8 cellular contexts compared by ENCODE assay signal in genomic region chr19:9834726-9835506, GRCh38. TPM values are rescaled to one million over a fixed set of nuclear protein-coding genes. Genes with fewer than 3 reads are reported as not detected.
DNase-seq lines count a peak whose midpoint lies in the region; ATAC-seq, FAIRE-seq and TF ChIP-seq lines count a peak whose summit lies in the region.

Gene PIN1, plus strand, starts transcription at chr19:9835318. Its CDS starts 27 bp downstream, at chr19:9835345.

- H3K9me1 ChIP-seq in keratinocyte (ENCODE audit: control insufficient read depth, extremely low read depth, insufficient read depth, low read length), result no peaks in the 10 kb centered on the region

- H3K79me2 ChIP-seq in keratinocyte (ENCODE audit: control insufficient read depth, insufficient read depth, low read length), result peaks cover 23% of the 10 kb centered on the region

- peak; percentile 94 for ATAC-seq in GM19043 (IDR thresholded peaks at IDR 0.05; ENCODE audit: low read depth, unreplicated experiment)
- ATAC-seq in HG03378 (IDR thresholded peaks at IDR 0.05; ENCODE audit: unreplicated experiment), result peak; percentile 78

- no peaks in the 10 kb centered on the region for H4K20me1 ChIP-seq in keratinocyte (ENCODE audit: control insufficient read depth, extremely low read depth, insufficient read depth, low read length)

- TF ChIP-seq CTCF in keratinocyte (optimal IDR thresholded peaks at IDR 0.05 in 1 of 3, IDR thresholded peaks at IDR 0.05 in 1 of 3, conservative IDR thresholded peaks at IDR 0.05 in 1 of 3; ENCODE audit: extremely low read depth in 1 of 3, insufficient read depth in 2 of 3, low read length in 3 of 3), result peak in 2 of 3 experiments; percentile 65 to 69

- peak within 1 kb of the TSS; percentile 17 for H3K27ac ChIP-seq in keratinocyte (ENCODE audit: control insufficient read depth, insufficient read depth, low read length)

- H3K9me3 ChIP-seq in keratinocyte (ENCODE audit: control insufficient read depth, low read depth, low read length), result no peaks in the 10 kb centered on the region

- DNase-seq in Ammon's horn (ENCODE audit: low spot score), result peak; percentile 99
- peak; percentile 95 for DNase-seq in NCI-H460 (ENCODE audit: extremely low read depth, low read depth)
- peak; percentile 99 for DNase-seq in activated CD4-positive, CD25-positive, alpha-beta regulatory T cell treated with anti-CD3 and anti-CD28 coated beads, Interleukin-2, amount 50 U/mL, for 72 hours
- peak; percentile 87 to 96 for DNase-seq in cerebellar nuclear complex (lab: John Stamatoyannopoulos, UW)
- DNase-seq in keratinocyte (ENCODE audit: low read depth, low spot score), result peak; percentile 82
- peak; percentile 99 for DNase-seq in stimulated activated CD4-positive, alpha-beta T cell treated with anti-CD3 and anti-CD28 coated beads, Interleukin-15, amount 100 ng/mL, for 1 hour (ENCODE audit: low read depth in 1 of 2, low spot score in 1 of 2)

- peak within 1 kb of the TSS; percentile 88 to 94 (median 92) for H3K4me3 ChIP-seq in keratinocyte (ENCODE audit: control insufficient read depth in 2 of 3, extremely low read depth in 1 of 3, insufficient read depth in 2 of 3, low read depth in 1 of 3, low read length in 3 of 3)

- H2AFZ ChIP-seq in keratinocyte (ENCODE audit: control insufficient read depth, low read length), result peak within 1 kb of the TSS; percentile 93

- H3K4me2 ChIP-seq in keratinocyte (ENCODE audit: control insufficient read depth, extremely low read depth, insufficient read depth, low read depth, low read length), result peak within 1 kb of the TSS; percentile 99

- peaks cover 8% of the 10 kb centered on the region for H3K4me1 ChIP-seq in keratinocyte (ENCODE audit: control insufficient read depth, extremely low read depth, insufficient read depth, low read length)

- dilution Hi-C loops in keratinocyte (cut with MboI; ENCODE audit: extremely low pct_ligation_motif_present, low sequenced_read_pairs), result no loop called here

- peaks cover 13 to 17% of the 10 kb centered on the region in 2 experiments for H3K36me3 ChIP-seq in keratinocyte (ENCODE audit: control insufficient read depth in 2 of 2, extremely low read depth in 1 of 2, insufficient read depth in 2 of 2, low read length in 2 of 2)

- peak within 1 kb of the TSS; percentile 77 for H3K9ac ChIP-seq in keratinocyte (ENCODE audit: control insufficient read depth, extremely low read depth, insufficient read depth, low read length)

- FAIRE-seq in keratinocyte (lab: Jason Lieb, UNC), result no peak

- H3K27me3 ChIP-seq in keratinocyte (ENCODE audit: control insufficient read depth, extremely low read depth, insufficient read depth, low read length), result no peaks in the 10 kb centered on the region

RNA-seq across cellular contexts. Expression of gene PIN1, which starts in this region (rescaled TPM):
- total RNA-seq in NCI-H460 (2014; rRNA removed; shearing (Covaris generic)), result 64.6 and 79.5 TPM in 2 replicates
- 128 and 135 TPM in 2 replicates for polyA plus RNA-seq in NCI-H460 (2014; cell fraction: nucleus; rRNA removed)
- polyA plus RNA-seq in keratinocyte, result 39.8 to 53.3 TPM (median 45.2 TPM) in 3 replicates
- 25.7 TPM for polyA plus RNA-seq in keratinocyte (2011; ENCODE audit: low read depth)
- polyA plus RNA-seq in keratinocyte (2011; cell fraction: cytosol; rRNA removed), result 18.5 and 58.6 TPM in 2 replicates
- polyA plus RNA-seq in keratinocyte (2011; cell fraction: nucleus; rRNA removed), result 23.8 and 29.8 TPM in 2 replicates
- polyA plus RNA-seq in keratinocyte (2012; ENCODE audit: low replicate concordance), result 30.2 and 65.5 TPM in 2 replicates
- 7.7 to 15.4 TPM (median 12.5 TPM) in 3 replicates for polyA minus RNA-seq in keratinocyte
- 44.5 TPM for polyA minus RNA-seq in keratinocyte (2011; cell fraction: cytosol; rRNA and poly(A)+ RNA removed)
- polyA minus RNA-seq in keratinocyte (2011; cell fraction: nucleus; rRNA and poly(A)+ RNA removed), result 10.5 and 12.2 TPM in 2 replicates

Comparison
In these comparisons a context has a peak if more than half of its experiments do, and no peak if none do; other contexts are left out.
1. Peak in every context shown above with its lines: DNase-seq, ATAC-seq, H3K4me3 ChIP-seq and H3K27ac ChIP-seq.